ENCODE assay signal across 8 cellular contexts in the genomic region with DNA sequence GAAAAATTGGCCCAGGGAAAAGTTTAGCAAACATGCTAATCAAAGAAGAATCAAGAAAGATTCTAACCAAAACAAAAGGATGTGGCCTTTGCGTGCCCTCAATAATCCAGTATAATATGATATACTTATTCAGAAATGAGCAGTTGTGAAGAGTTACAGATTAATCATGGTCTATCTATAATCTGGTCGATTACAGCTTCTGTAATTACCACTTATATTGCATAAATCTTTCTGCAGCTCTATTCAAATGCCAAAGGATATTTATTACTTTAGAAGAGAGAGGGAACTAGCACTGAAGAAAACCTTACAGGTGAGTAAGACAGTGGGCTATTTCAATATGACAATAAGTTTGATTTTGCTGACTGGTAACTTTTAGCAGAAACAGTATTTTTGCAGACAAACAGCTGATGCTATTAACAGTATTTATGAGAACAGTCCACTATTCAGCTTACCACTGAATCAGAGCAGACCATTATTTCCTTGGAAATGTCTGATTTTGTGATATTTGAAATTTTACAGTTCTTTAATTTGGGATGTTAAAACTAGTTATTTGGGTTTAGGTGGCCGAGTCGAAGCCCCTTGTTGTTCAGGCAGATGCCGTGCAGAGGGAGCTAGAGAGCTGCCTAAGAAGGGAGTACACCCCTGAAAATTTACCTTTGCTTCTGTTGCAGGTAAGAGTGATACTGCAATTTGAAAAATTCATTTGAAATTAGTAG.
DNase-seq lines count a peak whose midpoint lies in the region; ATAC-seq, FAIRE-seq and TF ChIP-seq lines count a peak whose summit lies in the region.

No MANE protein-coding gene starts in this region.

- no peak overlapping the region for H3K23ac ChIP-seq in mesendoderm (ENCODE audit: low read length)

- H3K4me1 Mint-ChIP-seq in activated CD4-positive, alpha-beta T cell treated with anti-CD3 and anti-CD28 coated beads, Interleukin-2, amount 10 ng/mL, durations not matched to agents 7 days and 5 days, result peaks cover 1% of the 10 kb centered on the region

- FAIRE-seq in GM12891 (lab: Jason Lieb, UNC), result peak; percentile 13

- H3K9me3 Mint-ChIP-seq in activated CD4-positive, alpha-beta T cell treated with anti-CD3 and anti-CD28 coated beads, Interleukin-2, amount 10 ng/mL, durations not matched to agents 7 days and 5 days, result peaks cover 16% of the 10 kb centered on the region

- no peak for TF ChIP-seq POLR2A in GM12891 (IDR thresholded peaks at IDR 0.05; ENCODE audit: low read depth, low read length)

- H3K4ac ChIP-seq in mesendoderm (ENCODE audit: low read depth, low read length), result no peak overlapping the region

- no peak overlapping the region for H3K4me2 ChIP-seq in mesendoderm (ENCODE audit: low read length)

- no CpG with 5 or more reads among the region's 5 CpGs for WGBS in mesendoderm (ENCODE audit: extremely low coverage, insufficient coverage, low lambda C conversion rate)

- no peak overlapping the region for H3K18ac ChIP-seq in mesendoderm (ENCODE audit: low read length)

- no peak overlapping the region for H3K9ac ChIP-seq in mesendoderm (ENCODE audit: low read length)

- DNase-seq in GM12891 (ENCODE audit: insufficient read length, low spot score), result peak; percentile 8
- peak; percentile 38 for DNase-seq in NCI-H2171 (lab: John Stamatoyannopoulos, UW)
- DNase-seq in activated CD4-positive, alpha-beta T cell treated with anti-CD3 and anti-CD28 coated beads, Interleukin-2, amount 10 ng/mL, durations not matched to agents 7 days and 5 days, result peak; percentile 63
- peak; percentile 11 to 43 for DNase-seq in dermis microvascular lymphatic vessel endothelial cell (ENCODE audit: low read depth in 2 of 2)
- peak; percentile 56 for DNase-seq in mesendoderm
- DNase-seq in stimulated activated CD8-positive, alpha-beta memory T cell treated with anti-CD3 and anti-CD28 coated beads, Interleukin-2, amount 100 ng/mL, for 48 hours (ENCODE audit: low read depth in 2 of 2), result peak; percentile 22 to 33

- H2BK120ac ChIP-seq in mesendoderm (ENCODE audit: low read depth, low read length), result no peak overlapping the region

- H3K27me3 Mint-ChIP-seq in activated CD4-positive, alpha-beta T cell treated with anti-CD3 and anti-CD28 coated beads, Interleukin-2, amount 10 ng/mL, durations not matched to agents 7 days and 5 days, result peaks cover 42% of the 10 kb centered on the region

- no peaks in the 10 kb centered on the region for H3K36me3 ChIP-seq in mesendoderm (ENCODE audit: control insufficient read depth, insufficient read depth, low read length)

- H3K79me1 ChIP-seq in mesendoderm (ENCODE audit: low read length), result no peaks in the 10 kb centered on the region

- TF ChIP-seq CTCF in 22Rv1 (IDR thresholded peaks at IDR 0.05), result peak; percentile 91

- no peak overlapping the region for H2BK5ac ChIP-seq in mesendoderm (ENCODE audit: low read length)

- H3K4me1 ChIP-seq in mesendoderm (ENCODE audit: control insufficient read depth, low read depth, low read length), result peaks cover 9% of the 10 kb centered on the region

- no peak overlapping the region for H2AK5ac ChIP-seq in mesendoderm (ENCODE audit: low read length)

- no peak overlapping the region for H3K4me3 Mint-ChIP-seq in activated CD4-positive, alpha-beta T cell treated with anti-CD3 and anti-CD28 coated beads, Interleukin-2, amount 10 ng/mL, durations not matched to agents 7 days and 5 days

- no peak overlapping the region for H4K8ac ChIP-seq in mesendoderm (ENCODE audit: low read depth, low read length)

- no peak overlapping the region for H3K56ac ChIP-seq in mesendoderm (ENCODE audit: low read length)

- H3K4me3 ChIP-seq in mesendoderm (ENCODE audit: low read length), result no peak overlapping the region

- CTCF ChIA-PET in activated CD4-positive, alpha-beta T cell treated with anti-CD3 and anti-CD28 coated beads, Interleukin-2, amount 10 ng/mL, durations not matched to agents 7 days and 5 days (lab: Charles Lee), result interaction anchor here (0.8 to 3.0 kb wide), 21 partner anchors 9 to 852 kb away, joined by 3 to 24 read pairs (median 3); partner anchors contain the start of gene CD164

- H3K36me3 Mint-ChIP-seq in activated CD4-positive, alpha-beta T cell treated with anti-CD3 and anti-CD28 coated beads, Interleukin-2, amount 10 ng/mL, durations not matched to agents 7 days and 5 days (ENCODE audit: low read depth), result no peaks in the 10 kb centered on the region

- H3K27me3 ChIP-seq in mesendoderm (ENCODE audit: insufficient read depth, low read length, poor library complexity), result no peaks in the 10 kb centered on the region

- no peak overlapping the region for H4K5ac ChIP-seq in mesendoderm (ENCODE audit: low read length)

- H3K27ac Mint-ChIP-seq in activated CD4-positive, alpha-beta T cell treated with anti-CD3 and anti-CD28 coated beads, Interleukin-2, amount 10 ng/mL, durations not matched to agents 7 days and 5 days, result no peak overlapping the region

- no peak overlapping the region for H3K27ac ChIP-seq in 22Rv1
- no peak overlapping the region for H3K27ac ChIP-seq in mesendoderm (ENCODE audit: low read depth, low read length)

- POLR2A ChIA-PET in activated CD4-positive, alpha-beta T cell treated with anti-CD3 and anti-CD28 coated beads, Interleukin-2, amount 10 ng/mL, durations not matched to agents 7 days and 5 days (lab: Charles Lee), result no interaction called here

- H2BK15ac ChIP-seq in mesendoderm (replicated peaks; ENCODE audit: low read depth), result no peak overlapping the region

- ATAC-seq in GM18498 (IDR thresholded peaks at IDR 0.05; ENCODE audit: unreplicated experiment), result no peak

- no peaks in the 10 kb centered on the region for H3K79me2 ChIP-seq in mesendoderm (ENCODE audit: control insufficient read depth, insufficient read depth, low read length)

TF ChIP-seq in GM12891, 5 proteins besides CTCF, POLR2A, EP300 and RAD21:
- TF ChIP-seq SPI1 (IDR thresholded peaks at IDR 0.05; ENCODE audit: low read depth, low read length) (no peak), POLR2AphosphoS5 (IDR thresholded peaks at IDR 0.05; ENCODE audit: low read depth, low read length) (no peak), PAX5 (IDR thresholded peaks at IDR 0.05; ENCODE audit: insufficient read depth, low read length, severe bottlenecking) (no peak), TAF1 (IDR thresholded peaks at IDR 0.05; ENCODE audit: low read depth, low read length) (no peak), POU2F2 (IDR thresholded peaks at IDR 0.05; ENCODE audit: low read depth, low read length) (no peak)

Comparison
In these comparisons a context has a peak if more than half of its experiments do, and no peak if none do; other contexts are left out.
1. DNase-seq: peak in every context shown above with its lines; median percentile 63 in activated CD4-positive, alpha-beta T cell treated with anti-CD3 and anti-CD28 coated beads, Interleukin-2, amount 10 ng/mL, durations not matched to agents 7 days and 5 days; 56 in mesendoderm; 38 in NCI-H2171; 28 in stimulated activated CD8-positive, alpha-beta memory T cell treated with anti-CD3 and anti-CD28 coated beads, Interleukin-2, amount 100 ng/mL, for 48 hours; 27 in dermis microvascular lymphatic vessel endothelial cell; 8 in GM12891.